ENCODE assay signal across 37 cellular contexts in the genomic region with DNA sequence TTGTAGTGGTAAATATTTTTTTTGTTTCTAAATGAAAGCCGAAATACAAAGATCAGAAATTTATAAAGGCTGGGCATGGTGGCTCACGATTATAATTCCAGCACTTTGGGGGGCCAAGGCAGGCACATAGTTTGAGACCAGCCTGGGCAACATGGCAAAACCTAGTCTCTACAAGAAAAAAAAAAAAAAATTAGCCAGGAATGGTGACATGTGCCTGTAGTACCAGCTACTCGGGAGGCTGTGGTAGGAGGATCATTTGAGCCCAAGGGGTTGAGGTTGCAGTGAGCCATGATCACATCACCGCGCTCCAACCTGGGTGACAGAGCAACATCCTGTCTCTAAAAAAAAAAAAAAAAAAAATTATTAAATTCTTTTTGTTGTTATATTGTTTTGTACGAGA.
"Had no signal": no experiment of that assay in that cellular context is flagged by ENCODE, and none has a peak within 500 bp of the region (broad histone marks: within the 10 kb centered on the region; RNA-seq: fewer than 3 reads in every experiment).

No MANE protein-coding gene starts in this region.

- H3K27ac ChIP-seq: adrenal gland, esophagus muscularis mucosa, foreskin keratinocyte, gastrocnemius medialis, heart right ventricle, hepatocyte had no signal

- H3K27me3 ChIP-seq: adrenal gland, body of pancreas, esophagus muscularis mucosa, foreskin keratinocyte, gastrocnemius medialis, heart right ventricle, hepatocyte had no signal

- H2AFZ ChIP-seq: hepatocyte had no signal

- H3K36me3 ChIP-seq: gastrocnemius medialis had no signal

- H3K27me3 Mint-ChIP-seq: activated CD4-positive, alpha-beta T cell treated with anti-CD3 and anti-CD28 coated beads for 36 hours; activated CD4-positive, alpha-beta T cell treated with anti-CD3 and anti-CD28 coated beads, Interleukin-2, amount 10 ng/mL, durations not matched to agents 7 days and 5 days; activated CD8-positive, alpha-beta memory T cell treated with anti-CD3 and anti-CD28 coated beads, Interleukin-2, amount 10 ng/mL, durations not matched to agents 7 days and 5 days; activated naive CD4-positive, alpha-beta T cell treated with anti-CD3 and anti-CD28 coated beads, Interleukin-2, amount 50 U/mL, for 24 hours; activated naive CD8-positive, alpha-beta T cell treated with anti-CD3 and anti-CD28 coated beads for 36 hours; activated naive CD8-positive, alpha-beta T cell treated with anti-CD3 and anti-CD28 coated beads, Interleukin-2, amount 50 U/mL, for 24 hours; effector memory CD8-positive, alpha-beta T cell; T-cell had no signal

- H3K9me3 Mint-ChIP-seq: activated CD4-positive, alpha-beta T cell treated with anti-CD3 and anti-CD28 coated beads, Interleukin-2, amount 10 ng/mL, durations not matched to agents 7 days and 5 days; activated naive CD4-positive, alpha-beta T cell treated with anti-CD3 and anti-CD28 coated beads, Interleukin-2, amount 50 U/mL, for 24 hours; activated naive CD8-positive, alpha-beta T cell treated with anti-CD3 and anti-CD28 coated beads for 36 hours; activated naive CD8-positive, alpha-beta T cell treated with anti-CD3 and anti-CD28 coated beads, Interleukin-2, amount 50 U/mL, for 24 hours; activated T-helper 1 cell treated with anti-CD3 and anti-CD28 coated beads, Interleukin-12 subunit alpha, Interleukin-12 subunit beta, Interleukin-2, Interleukin-4 antibody, amounts not matched to agents 30 ng/mL and 10 ng/mL and 1 ng/mL, durations not matched to agents 14 hours and 24 hours and 36 hours; activated T-helper 2 cell treated with anti-CD3 and anti-CD28 coated beads, Interferon-gamma antibody, Interleukin-2, Interleukin-4, amounts not matched to agents 10 μg/mL and 5 μg/mL and 100 μg/mL, durations not matched to agents 14 hours and 24 hours and 36 hours; effector memory CD8-positive, alpha-beta T cell; T-cell; T-helper 1 cell treated with Interleukin-12 subunit alpha and Interleukin-12 subunit beta and Interleukin-4 antibody, amounts not matched to agents 30 μg/mL and 1 μg/mL, for 36 hours; T-helper 2 cell treated with Interferon-gamma antibody and Interleukin-4, amounts not matched to agents 5 μg/mL and 100 μg/mL, for 36 hours had no signal

- FAIRE-seq: colon had no signal

- H3K9me3 ChIP-seq: adrenal gland, body of pancreas, esophagus muscularis mucosa, gastrocnemius medialis, heart right ventricle had no signal

- H3K27ac Mint-ChIP-seq: activated CD4-positive, alpha-beta T cell treated with anti-CD3 and anti-CD28 coated beads for 36 hours; activated CD4-positive, alpha-beta T cell treated with anti-CD3 and anti-CD28 coated beads, Interleukin-2, amount 10 ng/mL, durations not matched to agents 7 days and 5 days; activated CD8-positive, alpha-beta memory T cell treated with anti-CD3 and anti-CD28 coated beads, Interleukin-2, amount 10 ng/mL, durations not matched to agents 7 days and 5 days; activated naive CD4-positive, alpha-beta T cell treated with anti-CD3 and anti-CD28 coated beads, Interleukin-2, amount 50 U/mL, for 24 hours; activated naive CD8-positive, alpha-beta T cell treated with anti-CD3 and anti-CD28 coated beads for 36 hours; activated naive CD8-positive, alpha-beta T cell treated with anti-CD3 and anti-CD28 coated beads, Interleukin-2, amount 50 U/mL, for 24 hours; activated T-helper 1 cell treated with anti-CD3 and anti-CD28 coated beads, Interleukin-12 subunit alpha, Interleukin-12 subunit beta, Interleukin-2, Interleukin-4 antibody, amounts not matched to agents 30 ng/mL and 10 ng/mL and 1 ng/mL, durations not matched to agents 14 hours and 24 hours and 36 hours; activated T-helper 2 cell treated with anti-CD3 and anti-CD28 coated beads, Interferon-gamma antibody, Interleukin-2, Interleukin-4, amounts not matched to agents 10 μg/mL and 5 μg/mL and 100 μg/mL, durations not matched to agents 14 hours and 24 hours and 36 hours; T-cell; T-helper 1 cell treated with Interleukin-12 subunit alpha and Interleukin-12 subunit beta and Interleukin-4 antibody, amounts not matched to agents 30 μg/mL and 1 μg/mL, for 36 hours; T-helper 2 cell treated with Interferon-gamma antibody and Interleukin-4, amounts not matched to agents 5 μg/mL and 100 μg/mL, for 36 hours had no signal

- H3K4me3 Mint-ChIP-seq: activated CD4-positive, alpha-beta T cell treated with anti-CD3 and anti-CD28 coated beads for 36 hours; activated CD4-positive, alpha-beta T cell treated with anti-CD3 and anti-CD28 coated beads, Interleukin-2, amount 10 ng/mL, durations not matched to agents 7 days and 5 days; activated CD8-positive, alpha-beta memory T cell treated with anti-CD3 and anti-CD28 coated beads, Interleukin-2, amount 10 ng/mL, durations not matched to agents 7 days and 5 days; activated naive CD4-positive, alpha-beta T cell treated with anti-CD3 and anti-CD28 coated beads, Interleukin-2, amount 50 U/mL, for 24 hours; activated naive CD8-positive, alpha-beta T cell treated with anti-CD3 and anti-CD28 coated beads for 36 hours; activated naive CD8-positive, alpha-beta T cell treated with anti-CD3 and anti-CD28 coated beads, Interleukin-2, amount 50 U/mL, for 24 hours; activated T-helper 1 cell treated with anti-CD3 and anti-CD28 coated beads, Interleukin-12 subunit alpha, Interleukin-12 subunit beta, Interleukin-2, Interleukin-4 antibody, amounts not matched to agents 30 ng/mL and 10 ng/mL and 1 ng/mL, durations not matched to agents 14 hours and 24 hours and 36 hours; effector memory CD8-positive, alpha-beta T cell; T-cell; T-helper 1 cell treated with Interleukin-12 subunit alpha and Interleukin-12 subunit beta and Interleukin-4 antibody, amounts not matched to agents 30 μg/mL and 1 μg/mL, for 36 hours; T-helper 2 cell treated with Interferon-gamma antibody and Interleukin-4, amounts not matched to agents 5 μg/mL and 100 μg/mL, for 36 hours had no signal

- ATAC-seq: activated CD4-positive, alpha-beta T cell treated with anti-CD3 and anti-CD28 coated beads for 36 hours; activated CD8-positive, alpha-beta memory T cell treated with anti-CD3 and anti-CD28 coated beads, Interleukin-2, amount 10 ng/mL, durations not matched to agents 7 days and 5 days; activated naive CD8-positive, alpha-beta T cell treated with anti-CD3 and anti-CD28 coated beads, Interleukin-2, amount 50 U/mL, for 24 hours; body of pancreas; effector memory CD8-positive, alpha-beta T cell; foreskin keratinocyte; gastrocnemius medialis; heart right ventricle; T-cell had no signal

- H3K4me2 ChIP-seq: hepatocyte had no signal

- H3K4me3 ChIP-seq: adrenal gland, body of pancreas, esophagus muscularis mucosa, gastrocnemius medialis, heart right ventricle, hepatocyte had no signal

- DNase-seq: activated CD4-positive, alpha-beta T cell treated with anti-CD3 and anti-CD28 coated beads for 36 hours; activated CD4-positive, alpha-beta T cell treated with anti-CD3 and anti-CD28 coated beads, Interleukin-2, amount 10 ng/mL, durations not matched to agents 7 days and 5 days; activated CD4-positive, alpha-beta T cell treated with anti-CD3 and anti-CD28 coated beads, Interleukin-2, amount 50 U/mL, for 48 hours; activated CD4-positive, CD25-positive, alpha-beta regulatory T cell; activated CD4-positive, CD25-positive, alpha-beta regulatory T cell treated with anti-CD3 and anti-CD28 coated beads, Interleukin-2, amount 50 U/mL, for 72 hours; activated CD8-positive, alpha-beta memory T cell treated with anti-CD3 and anti-CD28 coated beads, Interleukin-2, amount 10 ng/mL, durations not matched to agents 7 days and 5 days; activated CD8-positive, alpha-beta memory T cell treated with anti-CD3 and anti-CD28 coated beads, Interleukin-2, amount 50 U/mL, for 4 hours; activated gamma-delta T cell; activated naive CD4-positive, alpha-beta T cell; activated naive CD8-positive, alpha-beta T cell treated with anti-CD3 and anti-CD28 coated beads for 36 hours; activated naive CD8-positive, alpha-beta T cell treated with anti-CD3 and anti-CD28 coated beads, Interleukin-2, amount 50 U/mL, for 24 hours; activated T-cell treated with anti-CD3 and anti-CD28 coated beads, Interleukin-2, amount 50 U/mL, for 1 hour; activated T-cell treated with anti-CD3 and anti-CD28 coated beads, Interleukin-2, amount 50 U/mL, for 48 hours; adrenal gland; amygdala; aorta; body of pancreas; caudate nucleus; cortex of kidney; dermis blood vessel endothelial cell; effector CD4-positive, alpha-beta T cell; effector memory CD8-positive, alpha-beta T cell; erythroblast; foreskin keratinocyte; gastrocnemius medialis; heart right ventricle; SW 1271; T-cell; T1000 had no signal
